Comparison of ENCODE assay signal across 7 cellular contexts in genomic region chr9:34899535-34900158, GRCh38. TPM values are rescaled to one million over a fixed set of nuclear protein-coding genes. Genes with fewer than 3 reads are reported as not detected.
DNase-seq lines count a peak whose midpoint lies in the region; ATAC-seq and TF ChIP-seq lines count a peak whose summit lies in the region.

No MANE protein-coding gene starts in this region.

- H3K27ac ChIP-seq in WERI-Rb-1 (no peak overlapping the region), breast epithelium (no peak overlapping the region)

- in situ Hi-C loops in GM13976 (cut with MboI; ENCODE audit: low sequenced_read_pairs, unreplicated experiment): loop anchor here (10.0 kb wide), 2 partner anchors 85 to 145 kb away; partner anchors contain the start of gene DNAJB5

- H3K36me3 ChIP-seq in WERI-Rb-1: no peaks in the 10 kb centered on the region
- H3K36me3 ChIP-seq in breast epithelium: no peaks in the 10 kb centered on the region

- ATAC-seq in HG02981 (IDR thresholded peaks at IDR 0.05; ENCODE audit: unreplicated experiment): peak; percentile 82

- H3K27me3 ChIP-seq in WERI-Rb-1 (ENCODE audit: insufficient read depth, low read depth, severe bottlenecking) (no peaks in the 10 kb centered on the region), breast epithelium (peaks cover 0 to 8% of the 10 kb centered on the region in 2 donors)

- no peak for TF ChIP-seq POLR2A in breast epithelium (IDR thresholded peaks at IDR 0.05)

- H3K9me3 ChIP-seq in WERI-Rb-1 (ENCODE audit: severe bottlenecking): no peaks in the 10 kb centered on the region
- H3K9me3 ChIP-seq in breast epithelium: no peaks in the 10 kb centered on the region

- no peak overlapping the region for H3K4me3 ChIP-seq in WERI-Rb-1 (ENCODE audit: low read depth, low read length)
- no peak overlapping the region for H3K4me3 ChIP-seq in breast epithelium

- intact Hi-C loops in breast epithelium (cut with DNase I; ENCODE audit: low total_unique reads): loop anchor here (5.0 to 10.0 kb wide), 2 partner anchors 65 to 258 kb away; no protein-coding TSS in a partner anchor

- TF ChIP-seq CTCF in GM13976 (IDR thresholded peaks at IDR 0.05; ENCODE audit: borderline replicate concordance, control extremely low read depth, extremely low read depth, insufficient read depth, missing control alignments) (peak; percentile 82), WERI-Rb-1 (IDR thresholded peaks at IDR 0.05; ENCODE audit: low read depth, low read length) (peak; percentile 90), breast epithelium (IDR thresholded peaks at IDR 0.05) (peak in 2 of 3 donors; percentile 65 to 80)

- DNase-seq in GM13976 (ENCODE audit: low spot score): peak; percentile 69
- DNase-seq in NCI-H2196 (lab: John Stamatoyannopoulos, UW; ENCODE audit: unreplicated experiment): peak; percentile 63
- DNase-seq in WERI-Rb-1: peak; percentile 81
- DNase-seq in breast epithelium (ENCODE audit: low spot score in 2 of 2): peak; percentile 59 to 61
- DNase-seq in iris pigment epithelial cell (ENCODE audit: low read depth): peak; percentile 65
- DNase-seq in stimulated activated CD4-positive, alpha-beta T cell treated with anti-CD3 and anti-CD28 coated beads, Interleukin-15, amount 100 ng/mL, for 48 hours (ENCODE audit: low read depth in 2 of 2): peak; percentile 63 to 71

- H3K4me1 ChIP-seq in breast epithelium: no peaks in the 10 kb centered on the region

RNA-seq across cellular contexts. Expression of gene PHF24, which starts 58.4 kb away (rescaled TPM):
- 1 to 10 TPM in 1 of 3 donors, under 1 TPM in 2; 0.15 to 1.1 (median 0.33) TPM for total RNA-seq in breast epithelium
